In genomic region chr12:11654338-11654737, GRCh38 we compare ENCODE assay signal across 16 cellular contexts. TPM values are rescaled to one million over a fixed set of nuclear protein-coding genes. Genes with fewer than 3 reads are reported as not detected.
DNase-seq lines count a peak whose midpoint lies in the region; ATAC-seq and TF ChIP-seq lines count a peak whose summit lies in the region.
"Had no signal": no experiment of that assay in that cellular context is flagged by ENCODE, and none has a peak within 500 bp of the region (broad histone marks: within the 10 kb centered on the region; RNA-seq: fewer than 3 reads in every experiment).

No MANE protein-coding gene starts in this region.

- no peaks in the 10 kb centered on the region for H3K9me3 ChIP-seq in esophagus squamous epithelium
- no peaks in the 10 kb centered on the region for H3K9me3 ChIP-seq in spleen
- H3K9me3 ChIP-seq: A549, right atrium auricular region had no signal

- H3K27ac Mint-ChIP-seq in T-helper 2 cell treated with Interferon-gamma antibody and Interleukin-4, amounts not matched to agents 5 μg/mL and 100 μg/mL, for 36 hours = peak overlapping the region; percentile 47

- no peaks in the 10 kb centered on the region for H3K27me3 Mint-ChIP-seq in T-helper 2 cell treated with Interferon-gamma antibody and Interleukin-4, amounts not matched to agents 5 μg/mL and 100 μg/mL, for 36 hours (ENCODE audit: low read depth)

- TF ChIP-seq POLR2A in esophagus squamous epithelium (IDR thresholded peaks at IDR 0.05) (no peak), spleen (IDR thresholded peaks at IDR 0.05) (no peak)

- intact Hi-C loops in esophagus squamous epithelium (cut with DNase I) = no loop called here
- intact Hi-C loops in spleen (cut with DNase I; ENCODE audit: low total_unique reads) = loop anchor here (5.0 kb wide), 1 partner anchor 73 kb away; no protein-coding TSS in a partner anchor

- TF ChIP-seq CTCF in esophagus squamous epithelium (IDR thresholded peaks at IDR 0.05) = no peak
- no peak for TF ChIP-seq CTCF in spleen (IDR thresholded peaks at IDR 0.05 in 8 of 11, conservative IDR thresholded peaks at IDR 0.05 in 3 of 11)

- WGBS in esophagus squamous epithelium, 2 donors = 72 to 76% methylated on average over 3 to 4 of the region's 4 CpGs
- 37 to 59% (median 49%) methylated on average over 4 of the region's 4 CpGs for WGBS in spleen, 5 donors

- H3K4me1 Mint-ChIP-seq in T-helper 2 cell treated with Interferon-gamma antibody and Interleukin-4, amounts not matched to agents 5 μg/mL and 100 μg/mL, for 36 hours (ENCODE audit: low read depth) = peaks cover 43% of the 10 kb centered on the region

- H3K36me3 ChIP-seq in esophagus squamous epithelium = no peaks in the 10 kb centered on the region
- no peaks in the 10 kb centered on the region for H3K36me3 ChIP-seq in spleen
- H3K36me3 ChIP-seq: right atrium auricular region had no signal

- no peak for ATAC-seq in HG02852 (IDR thresholded peaks at IDR 0.05; ENCODE audit: unreplicated experiment)
- ATAC-seq: A549 had no signal

- H3K36me3 Mint-ChIP-seq in T-helper 2 cell treated with Interferon-gamma antibody and Interleukin-4, amounts not matched to agents 5 μg/mL and 100 μg/mL, for 36 hours (ENCODE audit: low read depth) = peaks cover 6% of the 10 kb centered on the region

- H3K27me3 ChIP-seq in esophagus squamous epithelium (no peaks in the 10 kb centered on the region), spleen (replicated peaks in 1 of 7) (no peaks in the 10 kb centered on the region)
- H3K27me3 ChIP-seq: right atrium auricular region had no signal

- no peak overlapping the region for H3K4me3 Mint-ChIP-seq in T-helper 2 cell treated with Interferon-gamma antibody and Interleukin-4, amounts not matched to agents 5 μg/mL and 100 μg/mL, for 36 hours

- H3K27ac ChIP-seq in esophagus squamous epithelium (peak overlapping the region in 3 of 4 donors; percentile 22 to 98 (median 97)), spleen (peak overlapping the region in 5 of 8 donors; percentile 94 to 97 (median 96))
- H3K27ac ChIP-seq: A549, right atrium auricular region had no signal

- no peak for DNase-seq in T-helper 2 cell treated with Interferon-gamma antibody and Interleukin-4, amounts not matched to agents 5 μg/mL and 100 μg/mL, for 36 hours (ENCODE audit: low spot score)
- DNase-seq in T-helper 2 cell (no peak), NAMALWA (ENCODE audit: low spot score) (peak; percentile 51), esophagus squamous epithelium (lab: John Stamatoyannopoulos, UW) (no peak), spleen (no peak), kidney glomerular epithelial cell (lab: John Stamatoyannopoulos, UW) (no peak), cerebellum (ENCODE audit: low spot score) (no peak)
- DNase-seq: activated CD8-positive, alpha-beta memory T cell treated with anti-CD3 and anti-CD28 coated beads for 24 hours; activated naive CD4-positive, alpha-beta T cell treated with anti-CD3 and anti-CD28 coated beads, Interleukin-2, amount 50 U/mL, for 16 hours; GF-D8; NCI-H2107; SHP77 treated with DMSO at 0.1 percent for 48 hours; stimulated activated CD4-positive, alpha-beta T cell treated with anti-CD3 and anti-CD28 coated beads, Interleukin-2, amount 100 ng/mL, for 48 hours had no signal

- no peak overlapping the region for H3K4me3 ChIP-seq in esophagus squamous epithelium
- peak overlapping the region in 1 of 8 donors; percentile 10 for H3K4me3 ChIP-seq in spleen
- H3K4me3 ChIP-seq: A549, right atrium auricular region had no signal

- no peaks in the 10 kb centered on the region for H3K9me3 Mint-ChIP-seq in T-helper 2 cell treated with Interferon-gamma antibody and Interleukin-4, amounts not matched to agents 5 μg/mL and 100 μg/mL, for 36 hours

- H3K4me1 ChIP-seq in esophagus squamous epithelium = peaks cover 33 to 87% (median 36%) of the 10 kb centered on the region in 3 donors
- H3K4me1 ChIP-seq in spleen = peaks cover 56 to 88% (median 79%) of the 10 kb centered on the region in 6 donors

RNA-seq across cellular contexts. Expression of gene ETV6, which starts 4.9 kb away (rescaled TPM):
- total RNA-seq in esophagus squamous epithelium (10 to 100 TPM; 11.3 to 17.3 (median 13.8) TPM), spleen (100 to 1,000 TPM in 1 of 7 donors, 10 to 100 TPM in 6; 45.7 to 116 (median 86.2) TPM), cerebellum (4.8 TPM)
- polyA plus RNA-seq in spleen = 10 to 100 TPM in 2 of 3 donors, 1 to 10 TPM in 1; 7.2 to 12.3 (median 10.6) TPM
